1 cellular context compared by ENCODE assay signal in the genomic region with DNA sequence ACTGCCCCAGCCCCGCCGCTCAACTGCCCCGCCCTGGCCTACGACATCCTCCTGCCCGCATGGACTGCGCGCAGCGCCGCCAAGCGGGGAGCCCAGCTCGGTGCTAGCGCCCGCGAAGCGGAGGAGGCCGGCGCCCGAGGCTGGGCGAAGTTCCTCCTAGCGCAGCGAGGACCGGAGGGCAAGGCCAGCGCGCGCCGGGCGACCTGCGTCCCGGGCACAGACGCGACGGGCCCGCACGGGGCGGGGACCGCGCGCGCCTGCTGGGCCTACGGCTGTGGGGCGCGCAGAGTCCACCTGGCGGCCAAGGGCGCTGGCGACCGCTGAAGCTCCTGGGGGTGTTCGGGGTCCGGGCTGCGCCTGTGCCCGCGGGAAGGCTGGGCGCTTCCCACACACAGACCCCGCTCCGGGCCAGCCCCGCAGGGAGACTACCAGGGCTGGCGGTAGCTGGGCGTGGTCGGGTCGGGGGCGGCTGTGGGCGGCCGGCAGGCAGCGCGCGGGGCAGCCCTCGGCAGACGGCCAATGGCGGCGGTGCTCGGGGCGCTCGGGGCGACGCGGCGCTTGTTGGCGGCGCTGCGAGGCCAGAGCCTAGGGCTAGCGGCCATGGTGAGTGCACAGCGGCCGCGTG.
A peak's percentile ranks its signal among the peaks of the same experiment; 100 is the strongest.
TF ChIP-seq lines count a peak whose summit lies in the region.

A gene (plus strand): TSS at position 511 of the 625 bp plus-strand sequence. CDS start 9 bp downstream, at position 520.

TF ChIP-seq in HepG2, 621 proteins besides CTCF, POLR2A, EP300 and RAD21 (continued from another document and continues in another):
- TF ChIP-seq, protein P1, sequence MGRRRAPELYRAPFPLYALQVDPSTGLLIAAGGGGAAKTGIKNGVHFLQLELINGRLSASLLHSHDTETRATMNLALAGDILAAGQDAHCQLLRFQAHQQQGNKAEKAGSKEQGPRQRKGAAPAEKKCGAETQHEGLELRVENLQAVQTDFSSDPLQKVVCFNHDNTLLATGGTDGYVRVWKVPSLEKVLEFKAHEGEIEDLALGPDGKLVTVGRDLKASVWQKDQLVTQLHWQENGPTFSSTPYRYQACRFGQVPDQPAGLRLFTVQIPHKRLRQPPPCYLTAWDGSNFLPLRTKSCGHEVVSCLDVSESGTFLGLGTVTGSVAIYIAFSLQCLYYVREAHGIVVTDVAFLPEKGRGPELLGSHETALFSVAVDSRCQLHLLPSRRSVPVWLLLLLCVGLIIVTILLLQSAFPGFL (CRISPR knock-in tag; IDR thresholded peaks at IDR 0.05): no peak
- TF ChIP-seq BRD4 (CRISPR knock-in tag; IDR thresholded peaks at IDR 0.05) (no peak), EED (CRISPR knock-in tag; IDR thresholded peaks at IDR 0.05) (no peak), SP5 (CRISPR knock-in tag; IDR thresholded peaks at IDR 0.05; ENCODE audit: borderline replicate concordance, low read depth) (peak; percentile 72), BORCS8-MEF2B (CRISPR knock-in tag; IDR thresholded peaks at IDR 0.05) (no peak; the same call in 1 of the 2 replicates), ZNF451 (CRISPR knock-in tag; IDR thresholded peaks at IDR 0.05) (peak; percentile 84), NR2F6 (IDR thresholded peaks at IDR 0.05) (no peak), NR2F6 (CRISPR knock-in tag; IDR thresholded peaks at IDR 0.05) (peak; percentile 31; the same call in 1 of the 2 replicates), AHR (CRISPR knock-in tag; IDR thresholded peaks at IDR 0.05) (no peak), U2AF1 (optimal IDR thresholded peaks at IDR 0.05; ENCODE audit: low read depth, low read length) (peak; percentile 33)
- TF ChIP-seq, protein P2, sequence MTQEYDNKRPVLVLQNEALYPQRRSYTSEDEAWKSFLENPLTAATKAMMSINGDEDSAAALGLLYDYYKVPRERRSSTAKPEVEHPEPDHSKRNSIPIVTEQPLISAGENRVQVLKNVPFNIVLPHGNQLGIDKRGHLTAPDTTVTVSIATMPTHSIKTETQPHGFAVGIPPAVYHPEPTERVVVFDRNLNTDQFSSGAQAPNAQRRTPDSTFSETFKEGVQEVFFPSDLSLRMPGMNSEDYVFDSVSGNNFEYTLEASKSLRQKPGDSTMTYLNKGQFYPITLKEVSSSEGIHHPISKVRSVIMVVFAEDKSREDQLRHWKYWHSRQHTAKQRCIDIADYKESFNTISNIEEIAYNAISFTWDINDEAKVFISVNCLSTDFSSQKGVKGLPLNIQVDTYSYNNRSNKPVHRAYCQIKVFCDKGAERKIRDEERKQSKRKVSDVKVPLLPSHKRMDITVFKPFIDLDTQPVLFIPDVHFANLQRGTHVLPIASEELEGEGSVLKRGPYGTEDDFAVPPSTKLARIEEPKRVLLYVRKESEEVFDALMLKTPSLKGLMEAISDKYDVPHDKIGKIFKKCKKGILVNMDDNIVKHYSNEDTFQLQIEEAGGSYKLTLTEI (CRISPR knock-in tag; conservative IDR thresholded peaks at IDR 0.05): no peak
- TF ChIP-seq, protein P3, sequence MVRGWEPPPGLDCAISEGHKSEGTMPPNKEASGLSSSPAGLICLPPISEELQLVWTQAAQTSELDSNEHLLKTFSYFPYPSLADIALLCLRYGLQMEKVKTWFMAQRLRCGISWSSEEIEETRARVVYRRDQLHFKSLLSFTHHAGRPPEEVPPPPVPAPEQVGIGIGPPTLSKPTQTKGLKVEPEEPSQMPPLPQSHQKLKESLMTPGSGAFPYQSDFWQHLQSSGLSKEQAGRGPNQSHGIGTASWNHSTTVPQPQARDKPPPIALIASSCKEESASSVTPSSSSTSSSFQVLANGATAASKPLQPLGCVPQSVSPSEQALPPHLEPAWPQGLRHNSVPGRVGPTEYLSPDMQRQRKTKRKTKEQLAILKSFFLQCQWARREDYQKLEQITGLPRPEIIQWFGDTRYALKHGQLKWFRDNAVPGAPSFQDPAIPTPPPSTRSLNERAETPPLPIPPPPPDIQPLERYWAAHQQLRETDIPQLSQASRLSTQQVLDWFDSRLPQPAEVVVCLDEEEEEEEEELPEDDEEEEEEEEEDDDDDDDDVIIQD (CRISPR knock-in tag; IDR thresholded peaks at IDR 0.05; ENCODE audit: low read depth): 0 out of 2 replicates have a peak, but pooled peaks have one; percentile 50
- TF ChIP-seq, protein P4, sequence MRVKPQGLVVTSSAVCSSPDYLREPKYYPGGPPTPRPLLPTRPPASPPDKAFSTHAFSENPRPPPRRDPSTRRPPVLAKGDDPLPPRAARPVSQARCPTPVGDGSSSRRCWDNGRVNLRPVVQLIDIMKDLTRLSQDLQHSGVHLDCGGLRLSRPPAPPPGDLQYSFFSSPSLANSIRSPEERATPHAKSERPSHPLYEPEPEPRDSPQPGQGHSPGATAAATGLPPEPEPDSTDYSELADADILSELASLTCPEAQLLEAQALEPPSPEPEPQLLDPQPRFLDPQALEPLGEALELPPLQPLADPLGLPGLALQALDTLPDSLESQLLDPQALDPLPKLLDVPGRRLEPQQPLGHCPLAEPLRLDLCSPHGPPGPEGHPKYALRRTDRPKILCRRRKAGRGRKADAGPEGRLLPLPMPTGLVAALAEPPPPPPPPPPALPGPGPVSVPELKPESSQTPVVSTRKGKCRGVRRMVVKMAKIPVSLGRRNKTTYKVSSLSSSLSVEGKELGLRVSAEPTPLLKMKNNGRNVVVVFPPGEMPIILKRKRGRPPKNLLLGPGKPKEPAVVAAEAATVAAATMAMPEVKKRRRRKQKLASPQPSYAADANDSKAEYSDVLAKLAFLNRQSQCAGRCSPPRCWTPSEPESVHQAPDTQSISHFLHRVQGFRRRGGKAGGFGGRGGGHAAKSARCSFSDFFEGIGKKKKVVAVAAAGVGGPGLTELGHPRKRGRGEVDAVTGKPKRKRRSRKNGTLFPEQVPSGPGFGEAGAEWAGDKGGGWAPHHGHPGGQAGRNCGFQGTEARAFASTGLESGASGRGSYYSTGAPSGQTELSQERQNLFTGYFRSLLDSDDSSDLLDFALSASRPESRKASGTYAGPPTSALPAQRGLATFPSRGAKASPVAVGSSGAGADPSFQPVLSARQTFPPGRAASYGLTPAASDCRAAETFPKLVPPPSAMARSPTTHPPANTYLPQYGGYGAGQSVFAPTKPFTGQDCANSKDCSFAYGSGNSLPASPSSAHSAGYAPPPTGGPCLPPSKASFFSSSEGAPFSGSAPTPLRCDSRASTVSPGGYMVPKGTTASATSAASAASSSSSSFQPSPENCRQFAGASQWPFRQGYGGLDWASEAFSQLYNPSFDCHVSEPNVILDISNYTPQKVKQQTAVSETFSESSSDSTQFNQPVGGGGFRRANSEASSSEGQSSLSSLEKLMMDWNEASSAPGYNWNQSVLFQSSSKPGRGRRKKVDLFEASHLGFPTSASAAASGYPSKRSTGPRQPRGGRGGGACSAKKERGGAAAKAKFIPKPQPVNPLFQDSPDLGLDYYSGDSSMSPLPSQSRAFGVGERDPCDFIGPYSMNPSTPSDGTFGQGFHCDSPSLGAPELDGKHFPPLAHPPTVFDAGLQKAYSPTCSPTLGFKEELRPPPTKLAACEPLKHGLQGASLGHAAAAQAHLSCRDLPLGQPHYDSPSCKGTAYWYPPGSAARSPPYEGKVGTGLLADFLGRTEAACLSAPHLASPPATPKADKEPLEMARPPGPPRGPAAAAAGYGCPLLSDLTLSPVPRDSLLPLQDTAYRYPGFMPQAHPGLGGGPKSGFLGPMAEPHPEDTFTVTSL (CRISPR knock-in tag; IDR thresholded peaks at IDR 0.05; ENCODE audit: borderline replicate concordance): no peak
- TF ChIP-seq, protein P5, sequence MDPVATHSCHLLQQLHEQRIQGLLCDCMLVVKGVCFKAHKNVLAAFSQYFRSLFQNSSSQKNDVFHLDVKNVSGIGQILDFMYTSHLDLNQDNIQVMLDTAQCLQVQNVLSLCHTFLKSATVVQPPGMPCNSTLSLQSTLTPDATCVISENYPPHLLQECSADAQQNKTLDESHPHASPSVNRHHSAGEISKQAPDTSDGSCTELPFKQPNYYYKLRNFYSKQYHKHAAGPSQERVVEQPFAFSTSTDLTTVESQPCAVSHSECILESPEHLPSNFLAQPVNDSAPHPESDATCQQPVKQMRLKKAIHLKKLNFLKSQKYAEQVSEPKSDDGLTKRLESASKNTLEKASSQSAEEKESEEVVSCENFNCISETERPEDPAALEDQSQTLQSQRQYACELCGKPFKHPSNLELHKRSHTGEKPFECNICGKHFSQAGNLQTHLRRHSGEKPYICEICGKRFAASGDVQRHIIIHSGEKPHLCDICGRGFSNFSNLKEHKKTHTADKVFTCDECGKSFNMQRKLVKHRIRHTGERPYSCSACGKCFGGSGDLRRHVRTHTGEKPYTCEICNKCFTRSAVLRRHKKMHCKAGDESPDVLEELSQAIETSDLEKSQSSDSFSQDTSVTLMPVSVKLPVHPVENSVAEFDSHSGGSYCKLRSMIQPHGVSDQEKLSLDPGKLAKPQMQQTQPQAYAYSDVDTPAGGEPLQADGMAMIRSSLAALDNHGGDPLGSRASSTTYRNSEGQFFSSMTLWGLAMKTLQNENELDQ (CRISPR knock-in tag; IDR thresholded peaks at IDR 0.05; ENCODE audit: borderline replicate concordance): no peak
- TF ChIP-seq, protein P6, sequence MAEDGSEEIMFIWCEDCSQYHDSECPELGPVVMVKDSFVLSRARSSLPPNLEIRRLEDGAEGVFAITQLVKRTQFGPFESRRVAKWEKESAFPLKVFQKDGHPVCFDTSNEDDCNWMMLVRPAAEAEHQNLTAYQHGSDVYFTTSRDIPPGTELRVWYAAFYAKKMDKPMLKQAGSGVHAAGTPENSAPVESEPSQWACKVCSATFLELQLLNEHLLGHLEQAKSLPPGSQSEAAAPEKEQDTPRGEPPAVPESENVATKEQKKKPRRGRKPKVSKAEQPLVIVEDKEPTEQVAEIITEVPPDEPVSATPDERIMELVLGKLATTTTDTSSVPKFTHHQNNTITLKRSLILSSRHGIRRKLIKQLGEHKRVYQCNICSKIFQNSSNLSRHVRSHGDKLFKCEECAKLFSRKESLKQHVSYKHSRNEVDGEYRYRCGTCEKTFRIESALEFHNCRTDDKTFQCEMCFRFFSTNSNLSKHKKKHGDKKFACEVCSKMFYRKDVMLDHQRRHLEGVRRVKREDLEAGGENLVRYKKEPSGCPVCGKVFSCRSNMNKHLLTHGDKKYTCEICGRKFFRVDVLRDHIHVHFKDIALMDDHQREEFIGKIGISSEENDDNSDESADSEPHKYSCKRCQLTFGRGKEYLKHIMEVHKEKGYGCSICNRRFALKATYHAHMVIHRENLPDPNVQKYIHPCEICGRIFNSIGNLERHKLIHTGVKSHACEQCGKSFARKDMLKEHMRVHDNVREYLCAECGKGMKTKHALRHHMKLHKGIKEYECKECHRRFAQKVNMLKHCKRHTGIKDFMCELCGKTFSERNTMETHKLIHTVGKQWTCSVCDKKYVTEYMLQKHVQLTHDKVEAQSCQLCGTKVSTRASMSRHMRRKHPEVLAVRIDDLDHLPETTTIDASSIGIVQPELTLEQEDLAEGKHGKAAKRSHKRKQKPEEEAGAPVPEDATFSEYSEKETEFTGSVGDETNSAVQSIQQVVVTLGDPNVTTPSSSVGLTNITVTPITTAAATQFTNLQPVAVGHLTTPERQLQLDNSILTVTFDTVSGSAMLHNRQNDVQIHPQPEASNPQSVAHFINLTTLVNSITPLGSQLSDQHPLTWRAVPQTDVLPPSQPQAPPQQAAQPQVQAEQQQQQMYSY (CRISPR knock-in tag; IDR thresholded peaks at IDR 0.05): no peak
- TF ChIP-seq, protein P7, sequence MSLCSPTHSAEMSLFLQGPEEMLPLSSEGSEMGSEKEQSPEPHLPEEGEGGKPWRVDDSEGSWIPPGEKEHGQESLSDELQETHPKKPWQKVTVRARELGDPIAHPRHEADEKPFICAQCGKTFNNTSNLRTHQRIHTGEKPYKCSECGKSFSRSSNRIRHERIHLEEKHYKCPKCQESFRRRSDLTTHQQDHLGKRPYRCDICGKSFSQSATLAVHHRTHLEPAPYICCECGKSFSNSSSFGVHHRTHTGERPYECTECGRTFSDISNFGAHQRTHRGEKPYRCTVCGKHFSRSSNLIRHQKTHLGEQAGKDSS (CRISPR knock-in tag; IDR thresholded peaks at IDR 0.05; ENCODE audit: borderline replicate concordance, low read depth): 0 out of 2 replicates have a peak, but pooled peaks have one; percentile 64
- TF ChIP-seq, protein P8, sequence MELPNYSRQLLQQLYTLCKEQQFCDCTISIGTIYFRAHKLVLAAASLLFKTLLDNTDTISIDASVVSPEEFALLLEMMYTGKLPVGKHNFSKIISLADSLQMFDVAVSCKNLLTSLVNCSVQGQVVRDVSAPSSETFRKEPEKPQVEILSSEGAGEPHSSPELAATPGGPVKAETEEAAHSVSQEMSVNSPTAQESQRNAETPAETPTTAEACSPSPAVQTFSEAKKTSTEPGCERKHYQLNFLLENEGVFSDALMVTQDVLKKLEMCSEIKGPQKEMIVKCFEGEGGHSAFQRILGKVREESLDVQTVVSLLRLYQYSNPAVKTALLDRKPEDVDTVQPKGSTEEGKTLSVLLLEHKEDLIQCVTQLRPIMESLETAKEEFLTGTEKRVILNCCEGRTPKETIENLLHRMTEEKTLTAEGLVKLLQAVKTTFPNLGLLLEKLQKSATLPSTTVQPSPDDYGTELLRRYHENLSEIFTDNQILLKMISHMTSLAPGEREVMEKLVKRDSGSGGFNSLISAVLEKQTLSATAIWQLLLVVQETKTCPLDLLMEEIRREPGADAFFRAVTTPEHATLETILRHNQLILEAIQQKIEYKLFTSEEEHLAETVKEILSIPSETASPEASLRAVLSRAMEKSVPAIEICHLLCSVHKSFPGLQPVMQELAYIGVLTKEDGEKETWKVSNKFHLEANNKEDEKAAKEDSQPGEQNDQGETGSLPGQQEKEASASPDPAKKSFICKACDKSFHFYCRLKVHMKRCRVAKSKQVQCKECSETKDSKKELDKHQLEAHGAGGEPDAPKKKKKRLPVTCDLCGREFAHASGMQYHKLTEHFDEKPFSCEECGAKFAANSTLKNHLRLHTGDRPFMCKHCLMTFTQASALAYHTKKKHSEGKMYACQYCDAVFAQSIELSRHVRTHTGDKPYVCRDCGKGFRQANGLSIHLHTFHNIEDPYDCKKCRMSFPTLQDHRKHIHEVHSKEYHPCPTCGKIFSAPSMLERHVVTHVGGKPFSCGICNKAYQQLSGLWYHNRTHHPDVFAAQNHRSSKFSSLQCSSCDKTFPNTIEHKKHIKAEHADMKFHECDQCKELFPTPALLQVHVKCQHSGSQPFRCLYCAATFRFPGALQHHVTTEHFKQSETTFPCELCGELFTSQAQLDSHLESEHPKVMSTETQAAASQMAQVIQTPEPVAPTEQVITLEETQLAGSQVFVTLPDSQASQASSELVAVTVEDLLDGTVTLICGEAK (IDR thresholded peaks at IDR 0.05): no peak
- TF ChIP-seq, protein P8 (CRISPR knock-in tag; IDR thresholded peaks at IDR 0.05): no peak; the same call in 1 of the 2 replicates
